18 cellular contexts compared by ENCODE assay signal in genomic region chr2:46804794-46805193, GRCh38.
DNase-seq lines count a peak whose midpoint lies in the region; ATAC-seq, FAIRE-seq and TF ChIP-seq lines count a peak whose summit lies in the region.
"Had no signal": no experiment of that assay in that cellular context is flagged by ENCODE, and none has a peak within 500 bp of the region (broad histone marks: within the 10 kb centered on the region; RNA-seq: fewer than 3 reads in every experiment).

No MANE protein-coding gene starts in this region.

- no peaks in the 10 kb centered on the region for H3K36me3 ChIP-seq in ACC112 (ENCODE audit: insufficient read depth, low read length)
- H3K36me3 ChIP-seq in astrocyte (ENCODE audit: insufficient read depth, low read length): no peaks in the 10 kb centered on the region
- no peaks in the 10 kb centered on the region for H3K36me3 ChIP-seq in lung (ENCODE audit: control insufficient read depth in 2 of 2, insufficient read depth in 2 of 2, low read length in 2 of 2)
- no peaks in the 10 kb centered on the region; the same call in 1 of the 2 replicates for H3K36me3 ChIP-seq in MG63
- H3K36me3 ChIP-seq: adrenal gland, BE2C had no signal

- no peak for FAIRE-seq in astrocyte (lab: Jason Lieb, UNC)

- no peaks in the 10 kb centered on the region for H3K9me3 ChIP-seq in astrocyte (ENCODE audit: insufficient read depth, low read depth, low read length)
- H3K9me3 ChIP-seq in lung (ENCODE audit: control insufficient read depth in 2 of 2, insufficient read depth in 1 of 2, low read length in 1 of 2): no peaks in the 10 kb centered on the region
- H3K9me3 ChIP-seq in MG63: no peaks in the 10 kb centered on the region
- H3K9me3 ChIP-seq: adrenal gland, BE2C had no signal

- H3K4me3 Mint-ChIP-seq in astrocyte (ENCODE audit: unreplicated experiment) (no peak overlapping the region), T-cell (no peak overlapping the region)
- H3K4me3 Mint-ChIP-seq: effector memory CD8-positive, alpha-beta T cell; T-helper 1 cell treated with Interleukin-12 subunit alpha and Interleukin-12 subunit beta and Interleukin-4 antibody, amounts not matched to agents 30 μg/mL and 1 μg/mL, for 36 hours had no signal

- no peaks in the 10 kb centered on the region for H3K27me3 ChIP-seq in ACC112 (ENCODE audit: insufficient read depth, low read length)
- H3K27me3 ChIP-seq in astrocyte (ENCODE audit: insufficient read depth, low read length): no peaks in the 10 kb centered on the region
- no peaks in the 10 kb centered on the region for H3K27me3 ChIP-seq in lung (ENCODE audit: control insufficient read depth, insufficient read depth)
- no peaks in the 10 kb centered on the region for H3K27me3 ChIP-seq in MG63
- H3K27me3 ChIP-seq: adrenal gland had no signal

- H3K4me1 Mint-ChIP-seq in astrocyte (ENCODE audit: low read depth, unreplicated experiment) (peaks cover 12% of the 10 kb centered on the region), T-cell (no peaks in the 10 kb centered on the region)

- H3K27ac Mint-ChIP-seq in astrocyte (ENCODE audit: unreplicated experiment) (no peak overlapping the region), T-cell (no peak overlapping the region)
- H3K27ac Mint-ChIP-seq: effector memory CD8-positive, alpha-beta T cell; T-helper 1 cell treated with Interleukin-12 subunit alpha and Interleukin-12 subunit beta and Interleukin-4 antibody, amounts not matched to agents 30 μg/mL and 1 μg/mL, for 36 hours had no signal

- peaks cover 7% of the 10 kb centered on the region for H3K79me2 ChIP-seq in ACC112 (ENCODE audit: control insufficient read depth, insufficient read depth, low read length, unreplicated experiment)
- no peaks in the 10 kb centered on the region for H3K79me2 ChIP-seq in astrocyte (ENCODE audit: insufficient read depth, low read length)

- no peaks in the 10 kb centered on the region for H4K20me1 ChIP-seq in astrocyte (ENCODE audit: insufficient read depth, low read length)

- H3K9me3 Mint-ChIP-seq in astrocyte (ENCODE audit: unreplicated experiment): peaks cover 4% of the 10 kb centered on the region
- H3K9me3 Mint-ChIP-seq in T-cell: peaks cover 0 to 12% (median 7%) of the 10 kb centered on the region in 3 donors
- H3K9me3 Mint-ChIP-seq: effector memory CD8-positive, alpha-beta T cell; T-helper 1 cell treated with Interleukin-12 subunit alpha and Interleukin-12 subunit beta and Interleukin-4 antibody, amounts not matched to agents 30 μg/mL and 1 μg/mL, for 36 hours had no signal

- WGBS in lung, 2 donors: 90 to 92% methylated on average over 3 of the region's 3 CpGs

- H2AFZ ChIP-seq in ACC112 (ENCODE audit: low read length, unreplicated experiment) (no peak overlapping the region), astrocyte (ENCODE audit: low read depth, low read length) (no peak overlapping the region)

- H3K27ac ChIP-seq in ACC112 (ENCODE audit: low read depth, low read length): peak overlapping the region; percentile 99
- H3K27ac ChIP-seq in astrocyte (ENCODE audit: low read depth, low read length): peak overlapping the region; percentile 99
- H3K27ac ChIP-seq in lung (ENCODE audit: low read depth in 1 of 2, low read length in 1 of 2): no peak overlapping the region
- H3K27ac ChIP-seq: adrenal gland had no signal

- no peak overlapping the region for H3K9ac ChIP-seq in astrocyte (ENCODE audit: low read length)

- DNase-seq in GM03348 (ENCODE audit: low spot score) (peak; percentile 15), astrocyte (ENCODE audit: low read depth) (peak; percentile 36), lung (ENCODE audit: low spot score) (peak; percentile 16), iPS-NIHi11 (ENCODE audit: low spot score) (no peak), NCI-H1105 treated with DMSO at 0.1 percent for 48 hours (lab: John Stamatoyannopoulos, UW) (no peak), MG63 (no peak), T-cell (no peak)
- DNase-seq: activated CD8-positive, alpha-beta memory T cell treated with anti-CD3 and anti-CD28 coated beads for 24 hours; BE2C; effector memory CD8-positive, alpha-beta T cell; hypothalamus; NCI-H524; Right ventricle myocardium superior; stimulated activated CD4-positive, alpha-beta T cell treated with anti-CD3 and anti-CD28 coated beads, Interleukin-15, amount 100 ng/mL, for 24 hours; stimulated activated naive CD4-positive, alpha-beta T cell had no signal

- H3K4me2 ChIP-seq in astrocyte (ENCODE audit: low read length): no peak overlapping the region

- H3K27me3 Mint-ChIP-seq in astrocyte (ENCODE audit: low read depth, unreplicated experiment) (peaks cover 21% of the 10 kb centered on the region), T-cell (peaks cover 11 to 12% of the 10 kb centered on the region in 2 donors)

- no peak overlapping the region for H3K4me3 ChIP-seq in ACC112 (ENCODE audit: low read depth, low read length)
- no peak overlapping the region for H3K4me3 ChIP-seq in astrocyte (ENCODE audit: insufficient read depth, low read depth, low read length)
- H3K4me3 ChIP-seq in lung: no peak overlapping the region
- H3K4me3 ChIP-seq in MG63: no peak overlapping the region
- H3K4me3 ChIP-seq: adrenal gland had no signal

- H3K4me1 ChIP-seq in ACC112 (ENCODE audit: control insufficient read depth, insufficient read depth, low read length, unreplicated experiment) (peaks cover 70% of the 10 kb centered on the region), astrocyte (ENCODE audit: insufficient read depth, low read length) (peaks cover 48% of the 10 kb centered on the region), lung (ENCODE audit: control insufficient read depth in 2 of 2, insufficient read depth in 2 of 2, low read length in 2 of 2) (peaks cover 0 to 6% of the 10 kb centered on the region in 2 donors)
- H3K4me1 ChIP-seq: BE2C had no signal

- ATAC-seq in lung (ENCODE audit: insufficient read depth, low FRiP score) (no peak), T-cell (replicated peaks in 1 of 4) (no peak)
- ATAC-seq: effector memory CD8-positive, alpha-beta T cell had no signal

- H3K36me3 Mint-ChIP-seq in astrocyte (ENCODE audit: low read depth, unreplicated experiment) (peaks cover 3% of the 10 kb centered on the region), T-cell (no peaks in the 10 kb centered on the region)

- TF ChIP-seq CTCF in astrocyte (IDR thresholded peaks at IDR 0.05; ENCODE audit: insufficient read depth, low read depth, low read length) (no peak), lung (IDR thresholded peaks at IDR 0.05; ENCODE audit: control extremely low read depth, extremely low read depth) (no peak)

- CTCF ChIA-PET in T-cell (lab: Charles Lee): interaction anchor here in 1 of 2 donors (0.5 kb wide), 1 partner anchor 9 kb away, joined by 5 read pairs; no protein-coding TSS in a partner anchor

- POLR2A ChIA-PET in T-cell (lab: Charles Lee): no interaction called here

Comparison
In these comparisons a context has a peak if more than half of its experiments do, and no peak if none do; other contexts are left out.
1. H3K27ac ChIP-seq: peak in ACC112 (single experiment) and astrocyte (single experiment); none in lung (0 of 2).
2. DNase-seq: peak in GM03348 (single experiment), astrocyte (single experiment) and lung (single experiment); none in iPS-NIHi11 (single experiment), NCI-H1105 treated with DMSO at 0.1 percent for 48 hours (single experiment), MG63 (single experiment) and T-cell (0 of 34).